ENCODE assay signal across 8 cellular contexts in the genomic region with DNA sequence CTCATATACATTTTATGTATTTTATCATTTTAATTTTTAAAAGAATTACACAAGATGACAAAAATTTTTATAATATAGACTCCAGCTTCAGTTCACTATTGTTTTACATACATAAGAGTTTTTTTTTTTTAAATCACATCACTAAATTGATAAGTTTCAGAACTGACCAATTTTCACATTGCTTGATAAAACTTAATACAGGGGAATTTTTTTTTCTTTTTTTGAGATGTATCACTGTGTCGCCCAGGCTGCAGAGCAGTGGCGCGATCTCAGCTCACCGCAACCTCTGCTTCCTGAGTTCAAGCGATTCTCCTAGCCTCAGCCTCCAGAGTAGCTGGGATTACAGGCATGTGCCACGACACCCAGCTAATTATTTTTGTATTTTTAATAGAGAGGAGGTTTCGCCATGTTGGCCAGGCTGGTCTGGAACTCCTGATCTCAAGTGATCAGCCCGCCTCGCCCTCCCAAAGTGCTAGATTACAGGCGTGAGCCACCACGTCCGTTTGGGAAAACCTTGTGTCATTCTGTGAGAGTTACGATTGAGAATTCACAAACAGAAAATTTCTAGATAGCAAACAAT. TPM values are rescaled to one million over a fixed set of nuclear protein-coding genes. Genes with fewer than 3 reads are reported as not detected.
A peak's percentile ranks its signal among the peaks of the same experiment; 100 is the strongest.
DNase-seq lines count a peak whose midpoint lies in the region; ATAC-seq, FAIRE-seq and TF ChIP-seq lines count a peak whose summit lies in the region.

No MANE protein-coding gene starts in this region.

- no peaks in the 10 kb centered on the region for H3K79me1 ChIP-seq in neuronal stem cell (ENCODE audit: low read depth, low read length)

- 2% methylated on average over 13 of the region's 13 CpGs for WGBS in K562 (ENCODE audit: insufficient coverage, low coverage, missing lambda C conversion rate)
- no CpG with 5 or more reads among the region's 13 CpGs for WGBS in neuronal stem cell (ENCODE audit: extremely low coverage in 2 of 2, insufficient read length in 2 of 2, insufficient replicate concordance in 1 of 2), 2 donors

- in situ Hi-C loops in K562 (cut with MboI): loop anchor here (25.0 kb wide), 1 partner anchor 784 kb away; no protein-coding TSS in a partner anchor

- no peak overlapping the region for H2AK5ac ChIP-seq in neuronal stem cell (ENCODE audit: low read depth, low read length)

- H2BK5ac ChIP-seq in neuronal stem cell (ENCODE audit: low read length): no peak overlapping the region

- H3K27ac ChIP-seq in K562 (ENCODE audit: extremely low read depth, low read depth, low read length) (peak overlapping the region; percentile 74), neuronal stem cell (replicated peaks; ENCODE audit: low read length) (no peak overlapping the region)

- H4K8ac ChIP-seq in neuronal stem cell (ENCODE audit: low read depth, low read length): no peak overlapping the region

- FAIRE-seq in K562 (lab: Jason Lieb, UNC): peak; percentile 61

- peaks cover 2% of the 10 kb centered on the region for H3K36me3 Mint-ChIP-seq in activated CD4-positive, alpha-beta T cell treated with anti-CD3 and anti-CD28 coated beads for 36 hours (ENCODE audit: low read depth)

- no peak overlapping the region for H3K23ac ChIP-seq in neuronal stem cell (ENCODE audit: low read depth, low read length, poor library complexity)

- H4K20me1 ChIP-seq in K562 (replicated peaks; ENCODE audit: control insufficient read depth, insufficient read depth, low read length): no peaks in the 10 kb centered on the region

- 0 out of 4 replicates have a peak, but pooled peaks have one; percentile 6 to 8 for TF ChIP-seq RAD21 in K562 (CRISPR knock-in tag; conservative IDR thresholded peaks at IDR 0.05 in 1 of 2, IDR thresholded peaks at IDR 0.05 in 1 of 2)

- peak overlapping the region; percentile 24 for H3K27ac Mint-ChIP-seq in activated CD4-positive, alpha-beta T cell treated with anti-CD3 and anti-CD28 coated beads for 36 hours

- peak; percentile 13 for ATAC-seq in activated CD4-positive, alpha-beta T cell treated with anti-CD3 and anti-CD28 coated beads for 36 hours
- ATAC-seq in K562: peak; percentile 30
- ATAC-seq in HG03045 (IDR thresholded peaks at IDR 0.05; ENCODE audit: unreplicated experiment): no peak
- no peak for ATAC-seq in HG03439 (IDR thresholded peaks at IDR 0.05; ENCODE audit: unreplicated experiment)

- H3K9me3 Mint-ChIP-seq in activated CD4-positive, alpha-beta T cell treated with anti-CD3 and anti-CD28 coated beads for 36 hours (ENCODE audit: low read depth): peaks cover 3% of the 10 kb centered on the region

- no peak overlapping the region for H4K91ac ChIP-seq in neuronal stem cell (ENCODE audit: low read depth, low read length, poor library complexity)

- H3K4me1 ChIP-seq in K562 (replicated peaks in 1 of 2; ENCODE audit: control insufficient read depth in 2 of 2, insufficient read depth in 2 of 2, low read length in 2 of 2): peaks cover 4 to 22% of the 10 kb centered on the region in 2 experiments; a peak in 4 of 5 replicates
- peaks cover 3 to 8% of the 10 kb centered on the region in 2 donors for H3K4me1 ChIP-seq in neuronal stem cell (ENCODE audit: control insufficient read depth in 2 of 2, insufficient read depth in 1 of 2, low read depth in 1 of 2, low read length in 2 of 2)

- peak; percentile 57 for DNase-seq in activated CD4-positive, alpha-beta T cell treated with anti-CD3 and anti-CD28 coated beads for 36 hours
- DNase-seq in activated CD4-positive, alpha-beta T cell treated with anti-CD3 and anti-CD28 coated beads for 1 hour: no peak
- DNase-seq in NB4 (ENCODE audit: low read depth) (peak; percentile 43), K562 (ENCODE audit: extremely low read depth in 1 of 4, low spot score in 3 of 4) (peak in 1 of 4 experiments; percentile 82), neuronal stem cell (ENCODE audit: low spot score) (no peak)
- DNase-seq in stimulated activated CD8-positive, alpha-beta memory T cell treated with anti-CD3 and anti-CD28 coated beads, Interleukin-4, amount 100 ng/mL, for 48 hours: no peak

- H3K18ac ChIP-seq in neuronal stem cell (ENCODE audit: low read length): no peak overlapping the region

- no peaks in the 10 kb centered on the region for H3K9me1 ChIP-seq in K562 (ENCODE audit: control insufficient read depth, insufficient read depth, low read length)

- H2AFZ ChIP-seq in K562 (ENCODE audit: low read depth, low read length) (peak overlapping the region; percentile 87), neuronal stem cell (ENCODE audit: low read length) (no peak overlapping the region)

- no peak overlapping the region for H2BK15ac ChIP-seq in neuronal stem cell (ENCODE audit: low read length)

- H3K14ac ChIP-seq in neuronal stem cell (ENCODE audit: low read length): no peak overlapping the region

- intact Hi-C loops in activated CD4-positive, alpha-beta T cell treated with anti-CD3 and anti-CD28 coated beads for 36 hours (cut with DNase I, micrococcal nuclease): loop anchor here in 1 of 2 experiments (1.0 to 10.0 kb wide), 3 partner anchors 209 to 1356 kb away; no protein-coding TSS in a partner anchor
- intact Hi-C loops in K562 (cut with micrococcal nuclease): loop anchor here (2.0 to 10.0 kb wide), 4 partner anchors 154 to 264 kb away; no protein-coding TSS in a partner anchor

- no peaks in the 10 kb centered on the region for H3K27me3 ChIP-seq in K562 (ENCODE audit: control insufficient read depth in 2 of 2, insufficient read depth in 2 of 2, low read length in 2 of 2)
- H3K27me3 ChIP-seq in neuronal stem cell (ENCODE audit: control insufficient read depth in 3 of 3, insufficient read depth in 3 of 3, low read depth in 1 of 3, low read length in 3 of 3): peaks cover 0 to 38% (median 17%) of the 10 kb centered on the region in 3 experiments

- H3K4me3 ChIP-seq in NB4 (ENCODE audit: low read depth, low read length): peak overlapping the region; percentile 51
- peak overlapping the region; percentile 46 for H3K4me3 ChIP-seq in K562
- H3K4me3 ChIP-seq in neuronal stem cell (ENCODE audit: low read length in 2 of 2): peak overlapping the region in 1 of 2 donors; percentile 70

- no peak for TF ChIP-seq EP300 in K562 (IDR thresholded peaks at IDR 0.05; ENCODE audit: low read length)

- H2BK120ac ChIP-seq in neuronal stem cell (ENCODE audit: low read depth, low read length): no peak overlapping the region

- H3K4me2 ChIP-seq in K562 (ENCODE audit: insufficient read depth, low read length) (peak overlapping the region; percentile 89), neuronal stem cell (ENCODE audit: insufficient read depth, low read length, poor library complexity, severe bottlenecking) (peak overlapping the region; percentile 14)

- TF ChIP-seq POLR2A in NB4 (IDR thresholded peaks at IDR 0.05; ENCODE audit: extremely low read depth, insufficient read length): no peak
- TF ChIP-seq POLR2A in K562 (conservative IDR thresholded peaks at IDR 0.05): peak; percentile 39

- H3K36me3 ChIP-seq in K562 (ENCODE audit: control insufficient read depth, insufficient read depth, low read length): no peaks in the 10 kb centered on the region
- H3K36me3 ChIP-seq in neuronal stem cell (replicated peaks in 1 of 2; ENCODE audit: control insufficient read depth in 2 of 2, insufficient read depth in 2 of 2, low read length in 2 of 2): no peaks in the 10 kb centered on the region

- POLR2A ChIA-PET in activated CD4-positive, alpha-beta T cell treated with anti-CD3 and anti-CD28 coated beads for 36 hours (lab: Charles Lee): interaction anchor here (0.6 to 1.7 kb wide), 3 partner anchors 54 to 209 kb away, joined by 4 to 10 read pairs (median 6); a partner anchor contains a TSS
- POLR2A ChIA-PET in K562 (lab: Yijun Ruan, JAX): interaction anchor here (0.6 to 13.6 kb wide), 11 partner anchors 19 to 308 kb away, joined by 3 to 197 read pairs (median 5); a partner anchor contains a TSS

- no peak overlapping the region for H2BK12ac ChIP-seq in neuronal stem cell (ENCODE audit: low read length)

- peak overlapping the region; percentile 74 to 86; a peak in 3 of 4 replicates for H3K9ac ChIP-seq in K562 (ENCODE audit: insufficient read depth in 1 of 2, low read depth in 2 of 2, low read length in 2 of 2)
- H3K9ac ChIP-seq in neuronal stem cell (ENCODE audit: low read depth, low read length, poor library complexity): no peak overlapping the region

- peaks cover 38% of the 10 kb centered on the region for H3K4me1 Mint-ChIP-seq in activated CD4-positive, alpha-beta T cell treated with anti-CD3 and anti-CD28 coated beads for 36 hours

- no peaks in the 10 kb centered on the region for H3K79me2 ChIP-seq in K562 (ENCODE audit: control insufficient read depth, insufficient read depth, low read length)

- H3K9me3 ChIP-seq in K562 (replicated peaks; ENCODE audit: control insufficient read depth, insufficient read depth, low read depth, low read length): no peaks in the 10 kb centered on the region
- H3K9me3 ChIP-seq in neuronal stem cell (replicated peaks in 1 of 2; ENCODE audit: control insufficient read depth in 2 of 2, insufficient read depth in 1 of 2, low read depth in 1 of 2, low read length in 2 of 2): no peaks in the 10 kb centered on the region

- CTCF ChIA-PET in activated CD4-positive, alpha-beta T cell treated with anti-CD3 and anti-CD28 coated beads for 36 hours (lab: Charles Lee): interaction anchor here (0.6 to 1.6 kb wide), 5 partner anchors 13 to 285 kb away, joined by 3 to 6 read pairs (median 5); no protein-coding TSS in a partner anchor
- CTCF ChIA-PET in K562 (lab: Yijun Ruan, JAX; ENCODE audit: low intra/inter-chr PET ratio): no interaction called here

- no peak for TF ChIP-seq CTCF in NB4 (IDR thresholded peaks at IDR 0.05; ENCODE audit: low read depth, low read length)
- no peak for TF ChIP-seq CTCF in K562 (IDR thresholded peaks at IDR 0.05 in 2 of 3, conservative IDR thresholded peaks at IDR 0.05 in 1 of 3; ENCODE audit: insufficient read depth in 2 of 3, low read depth in 1 of 3, low read length in 3 of 3)

- no peak overlapping the region for H3K4ac ChIP-seq in neuronal stem cell (ENCODE audit: low read length)

- H3K4me3 Mint-ChIP-seq in activated CD4-positive, alpha-beta T cell treated with anti-CD3 and anti-CD28 coated beads for 36 hours: peak overlapping the region; percentile 78

- peaks cover 10% of the 10 kb centered on the region for H3K27me3 Mint-ChIP-seq in activated CD4-positive, alpha-beta T cell treated with anti-CD3 and anti-CD28 coated beads for 36 hours

- no TSS peak for BruUV-seq in K562 (replicated peaks; lab: Mats Ljungman, UMichigan)

RNA-seq across cellular contexts. Expression of a gene that starts 36.6 kb away (rescaled TPM):
- total RNA-seq in activated CD4-positive, alpha-beta T cell treated with anti-CD3 and anti-CD28 coated beads for 36 hours: 10 to 100 TPM; 62.5 to 62.8 TPM
- 20.7 and 24.8 TPM in 2 replicates for total RNA-seq in K562 (2011; cell fraction: chromatin; rRNA removed; ENCODE audit: low replicate concordance)
- 11.8 and 12.0 TPM in 2 replicates for total RNA-seq in K562 (2011; cell fraction: nucleolus; rRNA removed)
- total RNA-seq in K562 (2011; cell fraction: nucleoplasm; rRNA removed): 14.7 and 20.5 TPM in 2 replicates
- total RNA-seq in K562 (2014; rRNA removed): 2.7 and 3.1 TPM in 2 replicates
- total RNA-seq in K562 (2014; rRNA removed; fragmentation: Illumina TruSeq; extraction: Trizol): 5.8 and 6.8 TPM in 2 replicates
- total RNA-seq in K562 (2015; rRNA removed; fragmentation: Illumina TruSeq; extraction: Trizol): 4.4 and 5.3 TPM in 2 replicates
- 5.1 and 6.4 TPM in 2 replicates for total RNA-seq in K562 (2021)
- 10.1 and 11.2 TPM in 2 replicates for polyA plus RNA-seq in K562 (2011; rRNA removed)
- polyA plus RNA-seq in K562 (2011; cell fraction: cytosol; rRNA removed): 3.7 and 5.9 TPM in 2 replicates
- polyA plus RNA-seq in K562 (2011; cell fraction: nucleus; rRNA removed): 19.2 and 19.7 TPM in 2 replicates
- 5.5 and 7.0 TPM in 2 replicates for polyA plus RNA-seq in K562 (2012)
- 6.1 and 7.6 TPM in 2 replicates for polyA plus RNA-seq in K562 (2014; fragmentation: Illumina TruSeq; extraction: Trizol)
- polyA plus RNA-seq in K562 (2014; fragmentation: Nextera tagmentation; extraction: Ambion mirVana): 1 to 10 TPM; 3.5 to 7.5 TPM
- polyA plus RNA-seq in K562 (2014; rRNA removed): 6.2 and 7.7 TPM in 2 replicates
- 15.3 and 16.2 TPM in 2 replicates for polyA minus RNA-seq in K562 (2011; rRNA and poly(A)+ RNA removed)
- polyA minus RNA-seq in K562 (2011; cell fraction: cytosol; rRNA and poly(A)+ RNA removed): 4.1 and 5.9 TPM in 2 replicates
- polyA minus RNA-seq in K562 (2011; cell fraction: nucleus; rRNA and poly(A)+ RNA removed): 4.7 and 11.4 TPM in 2 replicates
- 6.5 TPM for polyA plus RNA-seq in neuronal stem cell (2013, experiment 1 of 2)
- polyA plus RNA-seq in neuronal stem cell (2013, experiment 2 of 2): 6.4 TPM

RNA-seq across cellular contexts. Expression of a gene that starts 54.6 kb away (rescaled TPM):
- 10 to 100 TPM; 13.6 to 14.7 TPM for total RNA-seq in activated CD4-positive, alpha-beta T cell treated with anti-CD3 and anti-CD28 coated beads for 36 hours
- total RNA-seq in K562 (2011; cell fraction: chromatin; rRNA removed; ENCODE audit: low replicate concordance): 52.6 and 53.2 TPM in 2 replicates
- 31.5 and 32.4 TPM in 2 replicates for total RNA-seq in K562 (2011; cell fraction: nucleolus; rRNA removed)
- total RNA-seq in K562 (2011; cell fraction: nucleoplasm; rRNA removed): 41.5 and 49.2 TPM in 2 replicates
- total RNA-seq in K562 (2014; rRNA removed): 5.9 and 8.1 TPM in 2 replicates
- total RNA-seq in K562 (2014; rRNA removed; fragmentation: Illumina TruSeq; extraction: Trizol): 10.0 and 10.1 TPM in 2 replicates
- total RNA-seq in K562 (2015; rRNA removed; fragmentation: Illumina TruSeq; extraction: Trizol): 7.9 and 8.6 TPM in 2 replicates
- 10.1 and 11.5 TPM in 2 replicates for total RNA-seq in K562 (2021)
- 15.5 and 17.1 TPM in 2 replicates for polyA plus RNA-seq in K562 (2011; rRNA removed)
- 11.3 and 11.6 TPM in 2 replicates for polyA plus RNA-seq in K562 (2011; cell fraction: cytosol; rRNA removed)
- polyA plus RNA-seq in K562 (2011; cell fraction: nucleus; rRNA removed): 46.8 and 65.8 TPM in 2 replicates
- 8.6 and 14.3 TPM in 2 replicates for polyA plus RNA-seq in K562 (2012)
- 9.1 and 9.3 TPM in 2 replicates for polyA plus RNA-seq in K562 (2014; fragmentation: Illumina TruSeq; extraction: Trizol)
- polyA plus RNA-seq in K562 (2014; fragmentation: Nextera tagmentation; extraction: Ambion mirVana): 10 to 100 TPM in 1 of 2 experiments, 1 to 10 TPM in 1; 8.4 to 11.7 TPM
- polyA plus RNA-seq in K562 (2014; rRNA removed): 10.2 and 11.9 TPM in 2 replicates
- 22.6 and 30.6 TPM in 2 replicates for polyA minus RNA-seq in K562 (2011; rRNA and poly(A)+ RNA removed)
- 6.9 and 8.7 TPM in 2 replicates for polyA minus RNA-seq in K562 (2011; cell fraction: cytosol; rRNA and poly(A)+ RNA removed)
- 23.0 and 33.8 TPM in 2 replicates for polyA minus RNA-seq in K562 (2011; cell fraction: nucleus; rRNA and poly(A)+ RNA removed)
- 24.0 TPM for polyA plus RNA-seq in neuronal stem cell (2013, experiment 1 of 2)
- polyA plus RNA-seq in neuronal stem cell (2013, experiment 2 of 2): 24.9 TPM

Comparison
In these comparisons a context has a peak if more than half of its experiments do, and no peak if none do; other contexts are left out.
1. DNase-seq: peak in activated CD4-positive, alpha-beta T cell treated with anti-CD3 and anti-CD28 coated beads for 36 hours (single experiment) and NB4 (single experiment); none in activated CD4-positive, alpha-beta T cell treated with anti-CD3 and anti-CD28 coated beads for 1 hour (single experiment), neuronal stem cell (single experiment) and stimulated activated CD8-positive, alpha-beta memory T cell treated with anti-CD3 and anti-CD28 coated beads, Interleukin-4, amount 100 ng/mL, for 48 hours (single experiment).
2. ATAC-seq: peak in activated CD4-positive, alpha-beta T cell treated with anti-CD3 and anti-CD28 coated beads for 36 hours (single experiment) and K562 (single experiment); none in HG03045 (single experiment) and HG03439 (single experiment).